Comparison of ENCODE assay signal across 15 cellular contexts in genomic region chr11:12064136-12064953, GRCh38. TPM values are rescaled to one million over a fixed set of nuclear protein-coding genes. Genes with fewer than 3 reads are reported as not detected.
"Had no signal": no experiment of that assay in that cellular context is flagged by ENCODE, and none has a peak within 500 bp of the region (broad histone marks: within the 10 kb centered on the region; RNA-seq: fewer than 3 reads in every experiment).

No MANE protein-coding gene starts in this region.

- H3K4me3 Mint-ChIP-seq: activated B cell treated with CpG ODN at 0.5 μM for 24 hours; activated T-helper 1 cell treated with anti-CD3 and anti-CD28 coated beads, Interleukin-12 subunit alpha, Interleukin-12 subunit beta, Interleukin-2, Interleukin-4 antibody, amounts not matched to agents 30 ng/mL and 10 ng/mL and 1 ng/mL, durations not matched to agents 14 hours and 24 hours and 36 hours; endodermal cell; stimulated activated naive CD8-positive, alpha-beta T cell treated with anti-CD3 and anti-CD28 coated beads, Interleukin-15, Interleukin-2, amounts not matched to agents 100 ng/mL and 50 ng/mL, for 24 hours had no signal

- H3K36me3 ChIP-seq: right lobe of liver, suprapubic skin had no signal

- H3K9me3 ChIP-seq: psoas muscle, right lobe of liver, suprapubic skin had no signal

- H3K4me1 Mint-ChIP-seq: activated B cell treated with CpG ODN at 0.5 μM for 24 hours had no signal

- DNase-seq: activated B cell treated with CpG ODN at 0.5 μM for 24 hours; activated CD4-positive, alpha-beta T cell treated with anti-CD3 and anti-CD28 coated beads for 48 hours; activated naive CD4-positive, alpha-beta T cell; anterior cingulate cortex; dorsolateral prefrontal cortex; endodermal cell; hippocampal formation; kidney glomerular epithelial cell; psoas muscle; T-helper 2 cell had no signal

- H3K4me3 ChIP-seq: dorsolateral prefrontal cortex, psoas muscle, right lobe of liver, suprapubic skin had no signal

- H3K9me3 Mint-ChIP-seq: activated B cell treated with CpG ODN at 0.5 μM for 24 hours; activated T-helper 1 cell treated with anti-CD3 and anti-CD28 coated beads, Interleukin-12 subunit alpha, Interleukin-12 subunit beta, Interleukin-2, Interleukin-4 antibody, amounts not matched to agents 30 ng/mL and 10 ng/mL and 1 ng/mL, durations not matched to agents 14 hours and 24 hours and 36 hours had no signal

- H3K27ac Mint-ChIP-seq: activated B cell treated with CpG ODN at 0.5 μM for 24 hours; activated T-helper 1 cell treated with anti-CD3 and anti-CD28 coated beads, Interleukin-12 subunit alpha, Interleukin-12 subunit beta, Interleukin-2, Interleukin-4 antibody, amounts not matched to agents 30 ng/mL and 10 ng/mL and 1 ng/mL, durations not matched to agents 14 hours and 24 hours and 36 hours; endodermal cell; stimulated activated naive CD8-positive, alpha-beta T cell treated with anti-CD3 and anti-CD28 coated beads, Interleukin-15, Interleukin-2, amounts not matched to agents 100 ng/mL and 50 ng/mL, for 24 hours had no signal

- ATAC-seq: esophagus mucosa, psoas muscle, right lobe of liver had no signal

RNA-seq across cellular contexts. Expression of gene DKK3, which starts 55.9 kb away (rescaled TPM):
- total RNA-seq: activated B cell treated with CpG ODN at 0.5 μM for 24 hours; activated T-helper 1 cell treated with anti-CD3 and anti-CD28 coated beads, Interleukin-12 subunit alpha, Interleukin-12 subunit beta, Interleukin-2, Interleukin-4 antibody, amounts not matched to agents 30 ng/mL and 10 ng/mL and 1 ng/mL, durations not matched to agents 14 hours and 24 hours and 36 hours had no signal
